Comparison of ENCODE assay signal across 8 cellular contexts in genomic region chr5:132829742-132830435, GRCh38. TPM values are rescaled to one million over a fixed set of nuclear protein-coding genes. Genes with fewer than 3 reads are reported as not detected.
A peak's percentile ranks its signal among the peaks of the same experiment; 100 is the strongest.
DNase-seq lines count a peak whose midpoint lies in the region; ATAC-seq and TF ChIP-seq lines count a peak whose summit lies in the region.

No MANE protein-coding gene starts in this region.

- H3K4me3 ChIP-seq in AG09309 (ENCODE audit: control insufficient read depth, low read depth, low read length) (peak overlapping the region; percentile 71), mesenchymal stem cell (ENCODE audit: insufficient read depth in 1 of 2, low read depth in 1 of 2, low read length in 2 of 2) (peak overlapping the region; percentile 78 to 81)

- peak overlapping the region; percentile 32 for H4K91ac ChIP-seq in mesenchymal stem cell (ENCODE audit: low read length)

- peak overlapping the region; percentile 76 to 81 for H3K18ac ChIP-seq in mesenchymal stem cell (ENCODE audit: low read depth in 1 of 2, low read length in 2 of 2)

- H2BK15ac ChIP-seq in mesenchymal stem cell (ENCODE audit: low read depth, poor library complexity, severe bottlenecking) = peak overlapping the region; percentile 52

- no peaks in the 10 kb centered on the region for H3K27me3 ChIP-seq in mesenchymal stem cell (ENCODE audit: control insufficient read depth in 1 of 2, insufficient read depth in 1 of 2, low read length in 2 of 2)

- no peak overlapping the region for H3K27ac Mint-ChIP-seq in activated CD4-positive, alpha-beta memory T cell treated with anti-CD3 and anti-CD28 coated beads, Interleukin-2, amount 10 ng/mL, durations not matched to agents 7 days and 5 days

- peak; percentile 75 for ATAC-seq in GM18907 (IDR thresholded peaks at IDR 0.05; ENCODE audit: unreplicated experiment)
- peak; percentile 62 for ATAC-seq in HG03139 (IDR thresholded peaks at IDR 0.05; ENCODE audit: unreplicated experiment)

- peak overlapping the region; percentile 61 for H2BK120ac ChIP-seq in mesenchymal stem cell (ENCODE audit: low read depth, low read length)

- H3K4me2 ChIP-seq in mesenchymal stem cell (ENCODE audit: low read length, poor library complexity, severe bottlenecking) = peak overlapping the region; percentile 80

- peak overlapping the region; percentile 51 to 64 for H3K4ac ChIP-seq in mesenchymal stem cell (ENCODE audit: low read depth in 1 of 2, low read length in 2 of 2)

- H3K4me1 ChIP-seq in mesenchymal stem cell (ENCODE audit: control insufficient read depth, insufficient read depth, low read depth, low read length) = peaks cover 13% of the 10 kb centered on the region

- H3K4me1 Mint-ChIP-seq in activated CD4-positive, alpha-beta memory T cell treated with anti-CD3 and anti-CD28 coated beads, Interleukin-2, amount 10 ng/mL, durations not matched to agents 7 days and 5 days = peaks cover 17% of the 10 kb centered on the region

- H3K27ac ChIP-seq in mesenchymal stem cell (ENCODE audit: low read length, poor library complexity, severe bottlenecking) = no peak overlapping the region

- H2AK5ac ChIP-seq in mesenchymal stem cell (ENCODE audit: low read length, severe bottlenecking) = no peak overlapping the region

- peak overlapping the region in 1 of 2 experiments; percentile 81 for H2BK12ac ChIP-seq in mesenchymal stem cell (ENCODE audit: low read length in 2 of 2)

- CTCF ChIA-PET in activated CD4-positive, alpha-beta memory T cell treated with anti-CD3 and anti-CD28 coated beads, Interleukin-2, amount 10 ng/mL, durations not matched to agents 7 days and 5 days (lab: Charles Lee) = interaction anchor here (0.8 to 5.2 kb wide), 11 partner anchors 9 to 328 kb away, joined by 3 to 36 read pairs (median 4); partner anchors contain the start of genes CCNI2, GDF9 and UQCRQ

- POLR2A ChIA-PET in activated CD4-positive, alpha-beta memory T cell treated with anti-CD3 and anti-CD28 coated beads, Interleukin-2, amount 10 ng/mL, durations not matched to agents 7 days and 5 days (lab: Charles Lee) = interaction anchor here (0.8 to 1.3 kb wide), 2 partner anchors 16 to 333 kb away, joined by 3 to 5 read pairs; partner anchors contain the start of gene SOWAHA

- peak; percentile 92 for TF ChIP-seq CTCF in AG09309 (IDR thresholded peaks at IDR 0.05; ENCODE audit: control insufficient read depth, insufficient read depth, low read depth, low read length, missing control alignments)

- DNase-seq in AG09309 (ENCODE audit: low read depth) (no peak), NCI-H69 (lab: John Stamatoyannopoulos, UW) (peak; percentile 90), mesenchymal stem cell (peak; percentile 71)
- peak; percentile 74 for DNase-seq in activated CD4-positive, alpha-beta memory T cell treated with anti-CD3 and anti-CD28 coated beads, Interleukin-2, amount 10 ng/mL, durations not matched to agents 7 days and 5 days
- peak; percentile 53 for DNase-seq in effector CD4-positive, alpha-beta T cell
- peak; percentile 35 for DNase-seq in stimulated activated CD8-positive, alpha-beta memory T cell treated with anti-CD3 and anti-CD28 coated beads, Interleukin-15, amount 100 ng/mL, for 1 hour (ENCODE audit: low read depth)

- peaks cover 49% of the 10 kb centered on the region for H3K27me3 Mint-ChIP-seq in activated CD4-positive, alpha-beta memory T cell treated with anti-CD3 and anti-CD28 coated beads, Interleukin-2, amount 10 ng/mL, durations not matched to agents 7 days and 5 days

- peaks cover 2 to 13% of the 10 kb centered on the region in 2 experiments for H3K36me3 ChIP-seq in mesenchymal stem cell (ENCODE audit: control insufficient read depth in 1 of 2, insufficient read depth in 2 of 2, low read depth in 1 of 2, low read length in 2 of 2)

- H3K23ac ChIP-seq in mesenchymal stem cell (ENCODE audit: low read length in 2 of 2) = peak overlapping the region in 1 of 2 experiments; percentile 65

- H2AFZ ChIP-seq in mesenchymal stem cell (ENCODE audit: low read depth, low read length) = peak overlapping the region; percentile 80

- peak overlapping the region; percentile 84 for H3K9ac ChIP-seq in mesenchymal stem cell (ENCODE audit: low read length)

- H3K36me3 Mint-ChIP-seq in activated CD4-positive, alpha-beta memory T cell treated with anti-CD3 and anti-CD28 coated beads, Interleukin-2, amount 10 ng/mL, durations not matched to agents 7 days and 5 days (ENCODE audit: low read depth) = no peaks in the 10 kb centered on the region

- H4K8ac ChIP-seq in mesenchymal stem cell (ENCODE audit: low read length) = peak overlapping the region; percentile 82

- peaks cover 7% of the 10 kb centered on the region for H3K79me1 ChIP-seq in mesenchymal stem cell (replicated peaks; ENCODE audit: low read length, poor library complexity, severe bottlenecking)

- H3K9me3 Mint-ChIP-seq in activated CD4-positive, alpha-beta memory T cell treated with anti-CD3 and anti-CD28 coated beads, Interleukin-2, amount 10 ng/mL, durations not matched to agents 7 days and 5 days = no peaks in the 10 kb centered on the region

- no peak overlapping the region for H2BK5ac ChIP-seq in mesenchymal stem cell (ENCODE audit: low read depth, low read length, poor library complexity, severe bottlenecking)

- 8% methylated on average over 61 of the region's 75 CpGs for WGBS in mesenchymal stem cell

- H3K4me3 Mint-ChIP-seq in activated CD4-positive, alpha-beta memory T cell treated with anti-CD3 and anti-CD28 coated beads, Interleukin-2, amount 10 ng/mL, durations not matched to agents 7 days and 5 days = peak overlapping the region; percentile 79

- H3K14ac ChIP-seq in mesenchymal stem cell (ENCODE audit: low read length in 2 of 2) = peak overlapping the region in 1 of 2 experiments; percentile 73

- no peaks in the 10 kb centered on the region for H3K9me3 ChIP-seq in mesenchymal stem cell (ENCODE audit: control insufficient read depth, low read length)

RNA-seq across cellular contexts. Expression of gene SHROOM1, which starts 0.6 kb away (rescaled TPM):
- total RNA-seq in activated CD4-positive, alpha-beta memory T cell treated with anti-CD3 and anti-CD28 coated beads, Interleukin-2, amount 10 ng/mL, durations not matched to agents 7 days and 5 days = 1 to 10 TPM; 2.5 to 2.7 TPM
- polyA plus RNA-seq in mesenchymal stem cell (2013, experiment 1 of 2) = 8.7 TPM
- polyA plus RNA-seq in mesenchymal stem cell (2013, experiment 2 of 2) = 10.3 TPM

RNA-seq across cellular contexts. Expression of gene SOWAHA, which starts 16.8 kb away (rescaled TPM):
- total RNA-seq in activated CD4-positive, alpha-beta memory T cell treated with anti-CD3 and anti-CD28 coated beads, Interleukin-2, amount 10 ng/mL, durations not matched to agents 7 days and 5 days = not detected
- 0.01 TPM for polyA plus RNA-seq in mesenchymal stem cell (2013, experiment 1 of 2)
- 0.04 TPM for polyA plus RNA-seq in mesenchymal stem cell (2013, experiment 2 of 2)

RNA-seq across cellular contexts. Expression of gene GDF9, which starts 36.4 kb away (rescaled TPM):
- total RNA-seq in activated CD4-positive, alpha-beta memory T cell treated with anti-CD3 and anti-CD28 coated beads, Interleukin-2, amount 10 ng/mL, durations not matched to agents 7 days and 5 days = 1 to 10 TPM in 1 of 2 experiments, under 1 TPM in 1; 0.68 to 1.2 TPM
- polyA plus RNA-seq in mesenchymal stem cell (2013, experiment 1 of 2) = 0.01 TPM
- polyA plus RNA-seq in mesenchymal stem cell (2013, experiment 2 of 2) = 0.08 TPM

RNA-seq across cellular contexts. Expression of gene UQCRQ, which starts 36.6 kb away (rescaled TPM):
- total RNA-seq in activated CD4-positive, alpha-beta memory T cell treated with anti-CD3 and anti-CD28 coated beads, Interleukin-2, amount 10 ng/mL, durations not matched to agents 7 days and 5 days = 100 to 1,000 TPM; 281 to 293 TPM
- 773 TPM for polyA plus RNA-seq in mesenchymal stem cell (2013, experiment 1 of 2)
- 885 TPM for polyA plus RNA-seq in mesenchymal stem cell (2013, experiment 2 of 2)

RNA-seq across cellular contexts. Expression of gene LEAP2, which starts 43.6 kb away (rescaled TPM):
- total RNA-seq in activated CD4-positive, alpha-beta memory T cell treated with anti-CD3 and anti-CD28 coated beads, Interleukin-2, amount 10 ng/mL, durations not matched to agents 7 days and 5 days = 1 to 10 TPM; 2.5 to 3.2 TPM
- polyA plus RNA-seq in mesenchymal stem cell (2013, experiment 1 of 2) = 0.22 TPM
- 0.15 TPM for polyA plus RNA-seq in mesenchymal stem cell (2013, experiment 2 of 2)
